ENCODE assay signal across 1 cellular context in the genomic region with DNA sequence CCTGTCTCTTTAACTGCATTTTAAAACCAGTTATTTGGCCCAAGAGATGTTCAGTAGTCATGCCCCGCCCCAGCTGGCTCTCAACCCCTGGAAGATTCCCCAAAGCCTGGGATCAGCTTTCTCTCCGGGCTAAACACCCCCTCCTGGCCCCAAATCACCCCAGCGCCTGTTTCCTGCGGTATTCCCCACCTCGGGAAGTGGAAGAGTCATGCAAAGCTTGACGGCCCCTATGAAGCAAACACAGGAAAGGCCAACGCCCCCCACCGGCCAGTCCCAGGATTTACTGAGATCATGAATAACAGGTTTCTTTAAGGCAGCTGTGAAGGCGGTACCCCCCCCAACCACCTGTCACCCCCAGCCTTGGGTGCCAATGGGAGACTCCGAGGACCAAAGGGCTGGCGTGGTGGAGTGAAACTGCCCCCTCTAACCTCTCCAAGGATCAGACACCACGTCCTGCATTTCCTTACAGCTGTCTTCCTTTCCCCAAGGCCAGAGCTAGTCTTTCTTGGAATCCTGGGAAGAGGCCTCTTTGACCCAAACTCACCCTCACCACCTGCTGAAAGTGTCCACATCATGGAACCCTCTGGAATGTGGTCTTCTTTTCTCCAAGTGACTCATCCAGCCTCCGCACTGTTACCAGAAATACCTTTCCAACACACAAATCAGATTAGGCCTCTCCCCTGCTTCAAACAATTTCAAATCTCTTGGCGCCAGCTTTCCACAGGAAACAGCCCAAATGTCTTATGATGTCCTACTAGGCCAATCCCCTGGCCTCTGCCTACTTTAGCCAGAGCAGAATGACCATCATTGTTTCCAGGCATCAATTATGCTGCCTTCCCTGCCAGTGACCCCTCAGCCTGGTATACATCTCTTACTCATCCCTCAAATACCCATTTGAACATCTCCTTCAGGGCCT.
TF ChIP-seq lines count a peak whose summit lies in the region.

No MANE protein-coding gene starts in this region.

TF ChIP-seq in HepG2, 621 proteins besides CTCF, POLR2A, EP300 and RAD21 (continued from another document):
- TF ChIP-seq, protein P1, sequence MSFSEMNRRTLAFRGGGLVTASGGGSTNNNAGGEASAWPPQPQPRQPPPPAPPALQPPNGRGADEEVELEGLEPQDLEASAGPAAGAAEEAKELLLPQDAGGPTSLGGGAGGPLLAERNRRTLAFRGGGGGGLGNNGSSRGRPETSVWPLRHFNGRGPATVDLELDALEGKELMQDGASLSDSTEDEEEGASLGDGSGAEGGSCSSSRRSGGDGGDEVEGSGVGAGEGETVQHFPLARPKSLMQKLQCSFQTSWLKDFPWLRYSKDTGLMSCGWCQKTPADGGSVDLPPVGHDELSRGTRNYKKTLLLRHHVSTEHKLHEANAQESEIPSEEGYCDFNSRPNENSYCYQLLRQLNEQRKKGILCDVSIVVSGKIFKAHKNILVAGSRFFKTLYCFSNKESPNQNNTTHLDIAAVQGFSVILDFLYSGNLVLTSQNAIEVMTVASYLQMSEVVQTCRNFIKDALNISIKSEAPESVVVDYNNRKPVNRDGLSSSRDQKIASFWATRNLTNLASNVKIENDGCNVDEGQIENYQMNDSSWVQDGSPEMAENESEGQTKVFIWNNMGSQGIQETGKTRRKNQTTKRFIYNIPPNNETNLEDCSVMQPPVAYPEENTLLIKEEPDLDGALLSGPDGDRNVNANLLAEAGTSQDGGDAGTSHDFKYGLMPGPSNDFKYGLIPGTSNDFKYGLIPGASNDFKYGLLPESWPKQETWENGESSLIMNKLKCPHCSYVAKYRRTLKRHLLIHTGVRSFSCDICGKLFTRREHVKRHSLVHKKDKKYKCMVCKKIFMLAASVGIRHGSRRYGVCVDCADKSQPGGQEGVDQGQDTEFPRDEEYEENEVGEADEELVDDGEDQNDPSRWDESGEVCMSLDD (CRISPR knock-in tag; IDR thresholded peaks at IDR 0.05; ENCODE audit: borderline replicate concordance): no peak
